ENCODE assay signal across 9 cellular contexts in genomic region chr10:91901784-91902677, GRCh38. TPM values are rescaled to one million over a fixed set of nuclear protein-coding genes. Genes with fewer than 3 reads are reported as not detected.
DNase-seq lines count a peak whose midpoint lies in the region; ATAC-seq, FAIRE-seq and TF ChIP-seq lines count a peak whose summit lies in the region.
"Had no signal": no experiment of that assay in that cellular context is flagged by ENCODE, and none has a peak within 500 bp of the region (broad histone marks: within the 10 kb centered on the region; RNA-seq: fewer than 3 reads in every experiment).

No MANE protein-coding gene starts in this region.

- H3K4me3 ChIP-seq in bronchial epithelial cell (ENCODE audit: low read depth, low read length): no peak overlapping the region
- H3K4me3 ChIP-seq: cardiac muscle cell had no signal

- no peak overlapping the region for H3K4me3 Mint-ChIP-seq in T-helper 2 cell treated with Interferon-gamma antibody and Interleukin-4, amounts not matched to agents 5 μg/mL and 100 μg/mL, for 36 hours
- H3K4me3 Mint-ChIP-seq in natural killer cell treated with Interleukin-12 subunit alpha and Interleukin-12 subunit beta and Interleukin-15 and Interleukin-18, amount 100 ng/mL, for 72 hours: peak overlapping the region; percentile 55

- peak; percentile 99 for ATAC-seq in natural killer cell treated with Interleukin-12 subunit alpha and Interleukin-12 subunit beta and Interleukin-15 and Interleukin-18, amount 100 ng/mL, for 72 hours

- FAIRE-seq in bronchial epithelial cell (lab: Jason Lieb, UNC): no peak

- peak; percentile 55 for DNase-seq in activated naive CD4-positive, alpha-beta T cell treated with Interleukin-2 at 50 U/mL for 16 hours
- no peak for DNase-seq in activated naive CD4-positive, alpha-beta T cell (lab: John Stamatoyannopoulos, UW)
- DNase-seq in T-helper 2 cell treated with Interferon-gamma antibody and Interleukin-4, amounts not matched to agents 5 μg/mL and 100 μg/mL, for 36 hours (ENCODE audit: low spot score): peak; percentile 72
- DNase-seq in bronchial epithelial cell (ENCODE audit: low read depth) (peak; percentile 97), C1 segment of cervical spinal cord (lab: John Stamatoyannopoulos, UW) (no peak), NCI-H2107 (lab: John Stamatoyannopoulos, UW) (no peak), GM13976 (ENCODE audit: low spot score) (no peak)
- DNase-seq in natural killer cell treated with Interleukin-12 subunit alpha and Interleukin-12 subunit beta and Interleukin-15 and Interleukin-18, amount 100 ng/mL, for 72 hours (ENCODE audit: low spot score): peak; percentile 81

- H3K27me3 Mint-ChIP-seq in T-helper 2 cell treated with Interferon-gamma antibody and Interleukin-4, amounts not matched to agents 5 μg/mL and 100 μg/mL, for 36 hours (ENCODE audit: low read depth): no peaks in the 10 kb centered on the region
- peaks cover 3 to 8% of the 10 kb centered on the region in 2 donors for H3K27me3 Mint-ChIP-seq in natural killer cell treated with Interleukin-12 subunit alpha and Interleukin-12 subunit beta and Interleukin-15 and Interleukin-18, amount 100 ng/mL, for 72 hours

- peaks cover 15% of the 10 kb centered on the region for H3K9me3 Mint-ChIP-seq in T-helper 2 cell treated with Interferon-gamma antibody and Interleukin-4, amounts not matched to agents 5 μg/mL and 100 μg/mL, for 36 hours
- no peaks in the 10 kb centered on the region for H3K9me3 Mint-ChIP-seq in natural killer cell treated with Interleukin-12 subunit alpha and Interleukin-12 subunit beta and Interleukin-15 and Interleukin-18, amount 100 ng/mL, for 72 hours

- H3K36me3 Mint-ChIP-seq in T-helper 2 cell treated with Interferon-gamma antibody and Interleukin-4, amounts not matched to agents 5 μg/mL and 100 μg/mL, for 36 hours (ENCODE audit: low read depth): peaks cover 3% of the 10 kb centered on the region
- no peaks in the 10 kb centered on the region for H3K36me3 Mint-ChIP-seq in natural killer cell treated with Interleukin-12 subunit alpha and Interleukin-12 subunit beta and Interleukin-15 and Interleukin-18, amount 100 ng/mL, for 72 hours

- no peaks in the 10 kb centered on the region for H3K36me3 ChIP-seq in bronchial epithelial cell (ENCODE audit: control insufficient read depth, insufficient read depth, low read length)
- H3K36me3 ChIP-seq: cardiac muscle cell had no signal

- H3K4me1 Mint-ChIP-seq in T-helper 2 cell treated with Interferon-gamma antibody and Interleukin-4, amounts not matched to agents 5 μg/mL and 100 μg/mL, for 36 hours (ENCODE audit: low read depth): peaks cover 19% of the 10 kb centered on the region
- H3K4me1 Mint-ChIP-seq in natural killer cell treated with Interleukin-12 subunit alpha and Interleukin-12 subunit beta and Interleukin-15 and Interleukin-18, amount 100 ng/mL, for 72 hours (ENCODE audit: low read depth in 2 of 2): peaks cover 20 to 25% of the 10 kb centered on the region in 2 donors

- H3K27ac Mint-ChIP-seq in T-helper 2 cell treated with Interferon-gamma antibody and Interleukin-4, amounts not matched to agents 5 μg/mL and 100 μg/mL, for 36 hours: peak overlapping the region; percentile 87
- H3K27ac Mint-ChIP-seq in natural killer cell treated with Interleukin-12 subunit alpha and Interleukin-12 subunit beta and Interleukin-15 and Interleukin-18, amount 100 ng/mL, for 72 hours: peak overlapping the region; percentile 75 to 91

- in situ Hi-C loops in GM13976 (cut with MboI; ENCODE audit: low sequenced_read_pairs, unreplicated experiment): no loop called here

- H3K27me3 ChIP-seq in bronchial epithelial cell (ENCODE audit: control insufficient read depth, insufficient read depth, low read length): no peaks in the 10 kb centered on the region
- H3K27me3 ChIP-seq: cardiac muscle cell had no signal

- TF ChIP-seq CTCF in bronchial epithelial cell (IDR thresholded peaks at IDR 0.05; ENCODE audit: insufficient read depth, low read length, severe bottlenecking) (no peak), GM13976 (IDR thresholded peaks at IDR 0.05; ENCODE audit: borderline replicate concordance, control extremely low read depth, extremely low read depth, insufficient read depth, missing control alignments) (no peak)

RNA-seq across cellular contexts. Expression of gene FGFBP3, which starts 7.3 kb away (rescaled TPM):
- total RNA-seq in bronchial epithelial cell: 0.26 and 0.38 TPM in 2 replicates
- total RNA-seq in natural killer cell treated with Interleukin-12 subunit alpha and Interleukin-12 subunit beta and Interleukin-15 and Interleukin-18, amount 100 ng/mL, for 72 hours: 1 to 10 TPM in 1 of 2 donors, under 1 TPM in 1; 0.81 to 1.5 TPM

RNA-seq across cellular contexts. Expression of gene BTAF1, which starts 21.5 kb away (rescaled TPM):
- 47.4 and 53.4 TPM in 2 replicates for total RNA-seq in bronchial epithelial cell
- 10 to 100 TPM; 57.2 to 74.0 TPM for total RNA-seq in natural killer cell treated with Interleukin-12 subunit alpha and Interleukin-12 subunit beta and Interleukin-15 and Interleukin-18, amount 100 ng/mL, for 72 hours

Comparison
In these comparisons a context has a peak if more than half of its experiments do, and no peak if none do; other contexts are left out.
1. DNase-seq: peak in activated naive CD4-positive, alpha-beta T cell treated with Interleukin-2 at 50 U/mL for 16 hours (single experiment), T-helper 2 cell treated with Interferon-gamma antibody and Interleukin-4, amounts not matched to agents 5 μg/mL and 100 μg/mL, for 36 hours (single experiment), bronchial epithelial cell (single experiment) and natural killer cell treated with Interleukin-12 subunit alpha and Interleukin-12 subunit beta and Interleukin-15 and Interleukin-18, amount 100 ng/mL, for 72 hours (single experiment); none in activated naive CD4-positive, alpha-beta T cell (0 of 4), C1 segment of cervical spinal cord (0 of 14), NCI-H2107 (single experiment) and GM13976 (single experiment).